8 cellular contexts compared by ENCODE assay signal in the genomic region with DNA sequence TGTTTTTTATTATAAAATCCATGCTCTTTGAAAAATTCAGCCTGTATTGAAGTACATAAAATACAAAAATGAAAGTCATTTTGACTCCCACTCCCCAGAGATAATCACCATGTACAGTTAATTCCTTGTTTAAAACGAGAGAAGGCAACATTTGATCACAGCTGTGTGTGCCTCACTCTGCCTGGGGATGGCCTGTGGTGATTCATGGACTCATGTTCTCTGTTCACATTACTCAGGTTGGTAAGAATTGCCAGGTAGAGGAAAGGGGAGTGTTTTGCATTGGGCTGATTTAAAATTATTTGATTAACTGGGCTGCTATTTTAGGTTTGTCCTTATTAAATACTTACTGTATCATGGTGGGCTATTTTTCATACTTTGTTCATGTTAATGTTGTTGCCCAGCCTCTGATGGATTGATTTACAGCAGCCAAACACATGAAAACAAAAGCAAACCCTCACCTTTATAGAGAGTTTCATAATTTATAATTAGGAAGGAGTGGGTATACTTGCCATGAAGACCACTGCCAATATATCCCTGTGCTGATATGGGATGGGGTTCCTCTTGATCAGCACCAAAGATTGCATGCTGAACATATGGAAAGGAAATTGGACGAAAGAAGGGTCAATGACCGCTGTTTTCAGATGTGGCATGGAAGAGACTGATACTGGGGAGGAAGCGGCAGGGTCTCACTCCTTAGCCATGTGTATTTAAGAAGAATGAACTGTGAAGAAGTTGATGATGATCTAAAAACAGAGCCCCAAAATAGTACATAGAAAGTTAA. TPM values are rescaled to one million over a fixed set of nuclear protein-coding genes. Genes with fewer than 3 reads are reported as not detected.
DNase-seq lines count a peak whose midpoint lies in the region; ATAC-seq and TF ChIP-seq lines count a peak whose summit lies in the region.

No MANE protein-coding gene starts in this region.

- H3K27me3 ChIP-seq in ACC112 (ENCODE audit: insufficient read depth, low read length) (no peaks in the 10 kb centered on the region), mesenchymal stem cell (ENCODE audit: control insufficient read depth in 1 of 2, insufficient read depth in 1 of 2, low read length in 2 of 2) (no peaks in the 10 kb centered on the region), right cardiac atrium (ENCODE audit: control insufficient read depth, insufficient read depth) (no peaks in the 10 kb centered on the region)

- intact Hi-C loops in right cardiac atrium (cut with DNase I) = loop anchor here in 1 of 4 donors (10.0 kb wide), 1 partner anchor 163 kb away; no protein-coding TSS in a partner anchor

- H4K8ac ChIP-seq in mesenchymal stem cell (ENCODE audit: low read length) = no peak overlapping the region

- no peak overlapping the region for H2BK120ac ChIP-seq in mesenchymal stem cell (ENCODE audit: low read depth, low read length)

- H2BK12ac ChIP-seq in mesenchymal stem cell (ENCODE audit: low read length in 2 of 2) = no peak overlapping the region

- no peak overlapping the region for H3K23ac ChIP-seq in mesenchymal stem cell (ENCODE audit: low read length in 2 of 2)

- H2AK5ac ChIP-seq in mesenchymal stem cell (ENCODE audit: low read length, severe bottlenecking) = no peak overlapping the region

- H3K27ac ChIP-seq in ACC112 (ENCODE audit: low read depth, low read length) (peak overlapping the region; percentile 6; the same call in 1 of the 2 replicates), mesenchymal stem cell (ENCODE audit: low read length, poor library complexity, severe bottlenecking) (no peak overlapping the region), right cardiac atrium (ENCODE audit: low read length) (no peak overlapping the region)

- TF ChIP-seq CTCF in HFF-Myc (IDR thresholded peaks at IDR 0.05; ENCODE audit: low read depth, low read length, missing control alignments) = no peak

- H4K91ac ChIP-seq in mesenchymal stem cell (ENCODE audit: low read length) = no peak overlapping the region

- H3K14ac ChIP-seq in mesenchymal stem cell (ENCODE audit: low read length in 2 of 2) = no peak overlapping the region

- peak overlapping the region; percentile 84 for H3K4me3 ChIP-seq in ACC112 (ENCODE audit: low read depth, low read length)
- H3K4me3 ChIP-seq in HFF-Myc (replicated peaks; ENCODE audit: low read depth, low read length) = 0 out of 2 replicates have a peak overlapping the region, but pooled peaks have one; percentile 9
- peak overlapping the region in 1 of 2 experiments; percentile 68 for H3K4me3 ChIP-seq in mesenchymal stem cell (ENCODE audit: insufficient read depth in 1 of 2, low read depth in 1 of 2, low read length in 2 of 2)
- no peak overlapping the region for H3K4me3 ChIP-seq in right cardiac atrium (ENCODE audit: low read length)

- peaks cover 76% of the 10 kb centered on the region for H3K79me2 ChIP-seq in ACC112 (ENCODE audit: control insufficient read depth, insufficient read depth, low read length, unreplicated experiment)

- peak overlapping the region; percentile 97 for H3K9ac ChIP-seq in mesenchymal stem cell (ENCODE audit: low read length)

- no peak overlapping the region for H3K4me2 ChIP-seq in mesenchymal stem cell (ENCODE audit: low read length, poor library complexity, severe bottlenecking)

- H2AFZ ChIP-seq in ACC112 (ENCODE audit: low read length, unreplicated experiment) (no peak overlapping the region), mesenchymal stem cell (ENCODE audit: low read depth, low read length) (no peak overlapping the region)

- no peak overlapping the region for H2BK5ac ChIP-seq in mesenchymal stem cell (ENCODE audit: low read depth, low read length, poor library complexity, severe bottlenecking)

- peaks cover 1% of the 10 kb centered on the region for H3K79me1 ChIP-seq in mesenchymal stem cell (replicated peaks; ENCODE audit: low read length, poor library complexity, severe bottlenecking)

- WGBS in mesenchymal stem cell = 71% methylated on average over 4 of the region's 4 CpGs
- 65% methylated on average over 4 of the region's 4 CpGs for WGBS in right cardiac atrium

- no peak for DNase-seq in HFF-Myc (ENCODE audit: extremely low read depth, low read depth)
- peak; percentile 57 for DNase-seq in activated naive CD4-positive, alpha-beta T cell treated with anti-CD3 and anti-CD28 coated beads, Interleukin-2, amount 50 U/mL, for 16 hours
- peak; percentile 44 for DNase-seq in mesenchymal stem cell
- DNase-seq in cerebellar nuclear complex (lab: John Stamatoyannopoulos, UW) = no peak
- DNase-seq in D341Med (ENCODE audit: low spot score) = no peak
- no peak for DNase-seq in right cardiac atrium

- no peaks in the 10 kb centered on the region for H3K9me3 ChIP-seq in mesenchymal stem cell (ENCODE audit: control insufficient read depth, low read length)
- no peaks in the 10 kb centered on the region for H3K9me3 ChIP-seq in right cardiac atrium (ENCODE audit: control insufficient read depth, low read length)

- H3K18ac ChIP-seq in mesenchymal stem cell (ENCODE audit: low read depth in 1 of 2, low read length in 2 of 2) = no peak overlapping the region

- H3K4me1 ChIP-seq in ACC112 (ENCODE audit: control insufficient read depth, insufficient read depth, low read length, unreplicated experiment) (peaks cover 45% of the 10 kb centered on the region), mesenchymal stem cell (ENCODE audit: control insufficient read depth, insufficient read depth, low read depth, low read length) (peaks cover 9% of the 10 kb centered on the region), right cardiac atrium (ENCODE audit: control insufficient read depth, insufficient read depth, low read length) (peaks cover 3% of the 10 kb centered on the region)

- no peak overlapping the region for H2BK15ac ChIP-seq in mesenchymal stem cell (ENCODE audit: low read depth, poor library complexity, severe bottlenecking)

- ATAC-seq in GM18861 (IDR thresholded peaks at IDR 0.05; ENCODE audit: unreplicated experiment) (no peak), right cardiac atrium (no peak)

- no peak overlapping the region for H3K4ac ChIP-seq in mesenchymal stem cell (ENCODE audit: low read depth in 1 of 2, low read length in 2 of 2)

- no peaks in the 10 kb centered on the region for H3K36me3 ChIP-seq in ACC112 (ENCODE audit: insufficient read depth, low read length)
- H3K36me3 ChIP-seq in mesenchymal stem cell (ENCODE audit: control insufficient read depth in 1 of 2, insufficient read depth in 2 of 2, low read depth in 1 of 2, low read length in 2 of 2) = peaks cover 0 to 5% of the 10 kb centered on the region in 2 experiments

RNA-seq across cellular contexts. Expression of a gene that starts 3.0 kb away (rescaled TPM):
- polyA plus RNA-seq in mesenchymal stem cell (2013, experiment 1 of 2) = 26.9 TPM
- 27.7 TPM for polyA plus RNA-seq in mesenchymal stem cell (2013, experiment 2 of 2)
- total RNA-seq in right cardiac atrium = 10 to 100 TPM; 24.0 to 27.6 (median 24.8) TPM
- 10.3 TPM for polyA plus RNA-seq in right cardiac atrium

RNA-seq across cellular contexts. Expression of a gene that starts 3.9 kb away (rescaled TPM):
- 5.2 TPM for polyA plus RNA-seq in mesenchymal stem cell (2013, experiment 1 of 2)
- polyA plus RNA-seq in mesenchymal stem cell (2013, experiment 2 of 2) = 5.1 TPM
- total RNA-seq in right cardiac atrium = 10 to 100 TPM; 14.1 to 18.4 (median 16.4) TPM
- 8.0 TPM for polyA plus RNA-seq in right cardiac atrium

RNA-seq across cellular contexts. Expression of a gene that starts 33.0 kb away (rescaled TPM):
- 2.0 TPM for polyA plus RNA-seq in mesenchymal stem cell (2013, experiment 1 of 2)
- 2.4 TPM for polyA plus RNA-seq in mesenchymal stem cell (2013, experiment 2 of 2)
- 100 to 1,000 TPM in 1 of 4 donors, 10 to 100 TPM in 3; 41.6 to 113 (median 56.9) TPM for total RNA-seq in right cardiac atrium
- 45.9 TPM for polyA plus RNA-seq in right cardiac atrium

RNA-seq across cellular contexts. Expression of a gene that starts 42.2 kb away (rescaled TPM):
- polyA plus RNA-seq in mesenchymal stem cell (2013, experiment 1 of 2) = 0.91 TPM
- 0.70 TPM for polyA plus RNA-seq in mesenchymal stem cell (2013, experiment 2 of 2)
- 1 to 10 TPM in 1 of 4 donors, under 1 TPM in 3; 0.44 to 1.3 (median 0.58) TPM for total RNA-seq in right cardiac atrium
- 0.72 TPM for polyA plus RNA-seq in right cardiac atrium

RNA-seq across cellular contexts. Expression of a gene that starts 42.3 kb away (rescaled TPM):
- polyA plus RNA-seq in mesenchymal stem cell (2013, experiment 1 of 2) = 0.77 TPM
- polyA plus RNA-seq in mesenchymal stem cell (2013, experiment 2 of 2) = 0.88 TPM
- total RNA-seq in right cardiac atrium = under 1 TPM; 0.20 to 0.24 (median 0.23) TPM
- polyA plus RNA-seq in right cardiac atrium = 0.09 TPM

Comparison
In these comparisons a context has a peak if more than half of its experiments do, and no peak if none do; other contexts are left out.
1. DNase-seq: peak in activated naive CD4-positive, alpha-beta T cell treated with anti-CD3 and anti-CD28 coated beads, Interleukin-2, amount 50 U/mL, for 16 hours (single experiment) and mesenchymal stem cell (single experiment); none in HFF-Myc (single experiment), cerebellar nuclear complex (0 of 2), D341Med (single experiment) and right cardiac atrium (0 of 3).